In genomic region chr11:35192347-35192746, GRCh38 we compare ENCODE assay signal across 11 cellular contexts. TPM values are rescaled to one million over a fixed set of nuclear protein-coding genes. Genes with fewer than 3 reads are reported as not detected.
A peak's percentile ranks its signal among the peaks of the same experiment; 100 is the strongest.
DNase-seq lines count a peak whose midpoint lies in the region; TF ChIP-seq lines count a peak whose summit lies in the region.
"Had no signal": no experiment of that assay in that cellular context is flagged by ENCODE, and none has a peak within 500 bp of the region (broad histone marks: within the 10 kb centered on the region; RNA-seq: fewer than 3 reads in every experiment).

No MANE protein-coding gene starts in this region.

- H3K4me2 ChIP-seq in H9 (ENCODE audit: insufficient read depth, insufficient read length, low read length): no peak overlapping the region

- H3K9me3 ChIP-seq in ascending aorta: no peaks in the 10 kb centered on the region
- H3K9me3 ChIP-seq in sigmoid colon: no peaks in the 10 kb centered on the region
- no peaks in the 10 kb centered on the region for H3K9me3 ChIP-seq in H9 (ENCODE audit: control insufficient read depth, low read depth, low read length)

- no peak overlapping the region for H2BK5ac ChIP-seq in H9 (ENCODE audit: insufficient read length, low read length)

- H3K23me2 ChIP-seq in H9 (ENCODE audit: insufficient read length, low read depth, low read length, poor library complexity, severe bottlenecking): no peaks in the 10 kb centered on the region

- H3K4me3 ChIP-seq in ascending aorta (no peak overlapping the region), sigmoid colon (no peak overlapping the region)

- DNase-seq in ELF-1 (ENCODE audit: low read depth, low spot score) (peak; percentile 40), ascending aorta (ENCODE audit: low spot score in 2 of 2) (peak in 1 of 2 donors; percentile 63), immature natural killer cell (no peak), sigmoid colon (peak; percentile 84), H9 (no peak), posterior vena cava (ENCODE audit: low spot score) (no peak), middle frontal gyrus (ENCODE audit: extremely low spot score, low spot score) (no peak)
- DNase-seq in activated naive CD4-positive, alpha-beta T cell treated with Interleukin-2 at 50 U/mL for 16 hours: no peak
- DNase-seq: cortex of kidney, DMS79 treated with DMSO at 0.1 percent for 48 hours, NCI-H2029 treated with DMSO at 0.1 percent for 48 hours had no signal

- no peak overlapping the region for H4K8ac ChIP-seq in H9 (replicated peaks; ENCODE audit: insufficient read length, low read depth, low read length)

- H4K91ac ChIP-seq in H9 (ENCODE audit: insufficient read length, low read depth, low read length): no peak overlapping the region

- H2BK120ac ChIP-seq in H9 (ENCODE audit: low read depth, low read length, poor library complexity, severe bottlenecking): no peak overlapping the region

- H2AFZ ChIP-seq in H9 (ENCODE audit: low read length): no peak overlapping the region

- H2BK20ac ChIP-seq in H9 (ENCODE audit: low read depth, low read length, poor library complexity, severe bottlenecking): no peak overlapping the region

- TF ChIP-seq EP300 in sigmoid colon (IDR thresholded peaks at IDR 0.05): no peak

- H3K27ac Mint-ChIP-seq in immature natural killer cell (peak overlapping the region in 4 of 6 donors; percentile 46 to 65 (median 54)), H9 (peak overlapping the region in 1 of 3 experiments; percentile 17; a peak in 1 of 7 replicates)

- H2AK5ac ChIP-seq in H9 (ENCODE audit: insufficient read length, low read length): no peak overlapping the region

- H3K27me3 Mint-ChIP-seq in immature natural killer cell (ENCODE audit: low read depth in 3 of 3) (peaks cover 0 to 3% (median 2%) of the 10 kb centered on the region in 3 donors), H9 (ENCODE audit: low read depth) (no peaks in the 10 kb centered on the region)

- no peak overlapping the region for H4K5ac ChIP-seq in H9 (ENCODE audit: insufficient read length, low read depth, low read length)

- no peak overlapping the region for H3K23ac ChIP-seq in H9 (ENCODE audit: insufficient read length, low read depth, low read length)

- no peak overlapping the region for H3K56ac ChIP-seq in H9 (ENCODE audit: insufficient read length, low read depth, low read length)

- no peak overlapping the region for H3T11ph ChIP-seq in H9 (ENCODE audit: low read length)

- no peaks in the 10 kb centered on the region for H3K79me1 ChIP-seq in H9 (ENCODE audit: insufficient read depth, low read depth, low read length, poor library complexity, severe bottlenecking)

- no peaks in the 10 kb centered on the region for H4K20me1 ChIP-seq in H9 (ENCODE audit: control insufficient read depth, insufficient read depth, insufficient read length)

- TF ChIP-seq CTCF in ascending aorta (IDR thresholded peaks at IDR 0.05) (no peak), sigmoid colon (IDR thresholded peaks at IDR 0.05) (no peak), H9 (conservative IDR thresholded peaks at IDR 0.05) (no peak)

- H3K4me3 Mint-ChIP-seq in immature natural killer cell (no peak overlapping the region), H9 (no peak overlapping the region)

- no peak overlapping the region for H3K18ac ChIP-seq in H9 (ENCODE audit: insufficient read length, low read depth, low read length)

- H3K36me3 ChIP-seq in ascending aorta (peaks cover 35 to 58% of the 10 kb centered on the region in 2 donors), sigmoid colon (peaks cover 0 to 7% (median 0%) of the 10 kb centered on the region in 4 donors)

- 75 to 87% methylated on average over 3 of the region's 3 CpGs for WGBS in sigmoid colon, 2 donors
- no CpG with 5 or more reads among the region's 3 CpGs for WGBS in H9 (ENCODE audit: extremely low coverage, insufficient read length, low lambda C conversion rate)

- H3K27ac ChIP-seq in ascending aorta (peak overlapping the region; percentile 38 to 41), sigmoid colon (peak overlapping the region; percentile 68 to 80 (median 78)), H9 (ENCODE audit: insufficient read length, low read depth, low read length) (no peak overlapping the region)

- no peak overlapping the region for H2BK12ac ChIP-seq in H9 (ENCODE audit: insufficient read length, low read depth, low read length)

- H3K14ac ChIP-seq in H9 (ENCODE audit: insufficient read depth, low read length): no peak overlapping the region

- H3K36me3 Mint-ChIP-seq in immature natural killer cell (peaks cover 39 to 81% (median 57%) of the 10 kb centered on the region in 3 donors), H9 (ENCODE audit: insufficient read depth in 1 of 3, low read depth in 3 of 3) (no peaks in the 10 kb centered on the region)

- H3K4me1 Mint-ChIP-seq in immature natural killer cell (peaks cover 34 to 79% of the 10 kb centered on the region in 2 donors), H9 (peaks cover 4 to 6% of the 10 kb centered on the region in 2 experiments)

- no peaks in the 10 kb centered on the region for H3K27me3 ChIP-seq in ascending aorta
- no peaks in the 10 kb centered on the region for H3K27me3 ChIP-seq in sigmoid colon
- H3K27me3 ChIP-seq in H9 (ENCODE audit: insufficient read depth, low read length): no peaks in the 10 kb centered on the region

- no peak for TF ChIP-seq POLR2A in sigmoid colon (IDR thresholded peaks at IDR 0.05)

- intact Hi-C loops in ascending aorta (cut with DNase I) (no loop called here), sigmoid colon (cut with DNase I) (no loop called here), posterior vena cava (cut with DNase I) (no loop called here)

- peaks cover 0 to 5% of the 10 kb centered on the region in 2 donors for H3K4me1 ChIP-seq in ascending aorta
- peaks cover 0 to 55% (median 40%) of the 10 kb centered on the region in 4 donors for H3K4me1 ChIP-seq in sigmoid colon
- H3K4me1 ChIP-seq in H9 (ENCODE audit: insufficient read depth, low read length): no peaks in the 10 kb centered on the region

- H3K9ac ChIP-seq in H9 (ENCODE audit: extremely low read depth, insufficient read length, low read length): no peak overlapping the region

- H2BK15ac ChIP-seq in H9 (ENCODE audit: low read depth, low read length): no peak overlapping the region

- no peaks in the 10 kb centered on the region for H3K9me3 Mint-ChIP-seq in immature natural killer cell
- no peaks in the 10 kb centered on the region for H3K9me3 Mint-ChIP-seq in H9

- no peak overlapping the region for H3K4ac ChIP-seq in H9 (ENCODE audit: low read depth, low read length)

- no peaks in the 10 kb centered on the region for H3K79me2 ChIP-seq in H9 (ENCODE audit: insufficient read depth, low read length)

RNA-seq across cellular contexts. Expression of gene CD44, which starts 53.4 kb away (rescaled TPM):
- total RNA-seq in ascending aorta (188 TPM), sigmoid colon (100 to 1,000 TPM in 2 of 4 donors, 10 to 100 TPM in 2; 74.2 to 228 (median 119) TPM), H9 (2021) (5.2 and 6.1 TPM in 2 replicates), posterior vena cava (100 to 1,000 TPM; 219 to 562 TPM)
- polyA plus RNA-seq in immature natural killer cell (100 to 1,000 TPM; 213 to 247 (median 216) TPM), sigmoid colon (100 to 1,000 TPM in 1 of 3 donors, 10 to 100 TPM in 2; 28.4 to 154 (median 37.8) TPM)

Comparison
In these comparisons a context has a peak if more than half of its experiments do, and no peak if none do; other contexts are left out.
1. DNase-seq: peak in ELF-1 (single experiment) and sigmoid colon (single experiment); none in immature natural killer cell (0 of 3), H9 (single experiment), posterior vena cava (single experiment), middle frontal gyrus (single experiment) and activated naive CD4-positive, alpha-beta T cell treated with Interleukin-2 at 50 U/mL for 16 hours (single experiment).
2. RNA of gene CD44, which starts 53.4 kb away (total RNA-seq): 219 to 562 TPM in posterior vena cava, 188 TPM in ascending aorta (single experiment) and 74.2 to 228 TPM in sigmoid colon; 5.2 to 6.1 TPM in H9; every median in the first group is over 10 times any median in the second.